23 cellular contexts compared by ENCODE assay signal in the genomic region with DNA sequence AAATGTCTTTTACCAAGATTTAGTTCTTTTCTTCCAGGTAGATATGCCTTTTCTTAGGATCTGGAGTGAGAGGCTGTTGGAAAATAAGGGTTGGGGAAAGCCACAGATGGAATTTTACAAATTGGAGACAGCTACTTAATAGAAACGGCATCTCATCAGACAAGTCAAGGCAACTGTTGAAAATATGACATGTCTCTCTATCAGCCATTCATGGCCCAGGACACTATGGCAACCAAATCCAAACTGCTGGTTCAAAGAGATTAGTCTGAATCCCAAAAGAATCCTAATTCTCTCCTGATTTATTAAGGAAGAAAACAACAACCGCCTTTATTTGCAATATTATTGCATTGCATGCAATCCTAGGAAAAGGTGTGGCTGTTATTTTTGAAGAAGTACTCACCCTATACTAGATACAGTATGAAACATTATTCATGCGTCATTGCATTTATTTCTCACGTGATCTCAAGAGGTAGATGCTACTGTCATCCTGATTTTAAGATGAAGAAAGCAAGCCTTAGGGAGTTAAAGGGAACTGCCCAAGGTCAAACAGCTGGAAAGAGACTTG. TPM values are rescaled to one million over a fixed set of nuclear protein-coding genes. Genes with fewer than 3 reads are reported as not detected.
DNase-seq lines count a peak whose midpoint lies in the region; ATAC-seq, FAIRE-seq and TF ChIP-seq lines count a peak whose summit lies in the region.
"Had no signal": no experiment of that assay in that cellular context is flagged by ENCODE, and none has a peak within 500 bp of the region (broad histone marks: within the 10 kb centered on the region; RNA-seq: fewer than 3 reads in every experiment).

No MANE protein-coding gene starts in this region.

- 0 out of 3 replicates have a peak, but pooled peaks cover 3% of the 10 kb centered on the region for H3K36me3 Mint-ChIP-seq in GM23338 (ENCODE audit: low read depth)

- H3K27ac ChIP-seq in GM23338 (ENCODE audit: low read depth), result no peak overlapping the region
- H3K27ac ChIP-seq in Panc1 (ENCODE audit: low read length), result peak overlapping the region; percentile 80

- H3K4me1 ChIP-seq in GM23338 (ENCODE audit: insufficient read depth) (no peaks in the 10 kb centered on the region), Panc1 (ENCODE audit: control insufficient read depth, insufficient read depth, low read length) (peaks cover 29% of the 10 kb centered on the region)

- no peaks in the 10 kb centered on the region for H3K9me3 ChIP-seq in Panc1 (ENCODE audit: control insufficient read depth, insufficient read depth, low read depth, low read length)
- H3K9me3 ChIP-seq: Caco-2 had no signal

- 0 out of 2 replicates have a peak overlapping the region, but pooled peaks have one; percentile 43 for H2AFZ ChIP-seq in GM23338

- peaks cover 4% of the 10 kb centered on the region; the same call in 2 of the 3 replicates for H3K9me3 Mint-ChIP-seq in GM23338
- H3K9me3 Mint-ChIP-seq: CD4-positive, alpha-beta T cell had no signal

- TF ChIP-seq CTCF in GM23338 (conservative IDR thresholded peaks at IDR 0.05; ENCODE audit: low read depth in 2 of 2) (no peak), Panc1 (IDR thresholded peaks at IDR 0.05) (no peak), bronchial epithelial cell (IDR thresholded peaks at IDR 0.05; ENCODE audit: insufficient read depth, low read length, severe bottlenecking) (no peak), omental fat pad (IDR thresholded peaks at IDR 0.05) (no peak)

- H3K79me2 ChIP-seq in GM23338 (replicated peaks; ENCODE audit: insufficient read depth), result no peaks in the 10 kb centered on the region

- no peak overlapping the region for H3K4me2 ChIP-seq in GM23338

- H3K27me3 ChIP-seq in GM23338 (ENCODE audit: insufficient read depth), result no peaks in the 10 kb centered on the region
- H3K27me3 ChIP-seq in Panc1 (ENCODE audit: control insufficient read depth, insufficient read depth, low read length), result no peaks in the 10 kb centered on the region
- no peaks in the 10 kb centered on the region for H3K27me3 ChIP-seq in bronchial epithelial cell (ENCODE audit: control insufficient read depth, insufficient read depth, low read length)

- H3K36me3 ChIP-seq in GM23338 (ENCODE audit: insufficient read depth) (no peaks in the 10 kb centered on the region), Panc1 (ENCODE audit: control insufficient read depth, insufficient read depth, low read length) (no peaks in the 10 kb centered on the region), bronchial epithelial cell (ENCODE audit: control insufficient read depth, insufficient read depth, low read length) (no peaks in the 10 kb centered on the region)

- H3K4me3 ChIP-seq in GM23338 (no peak overlapping the region), Panc1 (ENCODE audit: low read depth in 2 of 2, low read length in 2 of 2) (no peak overlapping the region), bronchial epithelial cell (ENCODE audit: low read depth, low read length) (no peak overlapping the region)
- H3K4me3 ChIP-seq: GM12878 had no signal

- intact Hi-C loops in Panc1 (cut with micrococcal nuclease; ENCODE audit: unreplicated experiment), result no loop called here

- peaks cover 3% of the 10 kb centered on the region; the same call in 1 of the 3 replicates for H3K4me1 Mint-ChIP-seq in GM23338

- no TSS peak for BruUV-seq in Panc1 (replicated peaks; lab: Mats Ljungman, UMichigan)

- FAIRE-seq in bronchial epithelial cell (lab: Jason Lieb, UNC), result no peak
- FAIRE-seq: A204.1, GM12878, GM18507 had no signal

- H3K27ac Mint-ChIP-seq in GM23338, result no peak overlapping the region
- H3K27ac Mint-ChIP-seq: CD4-positive, alpha-beta T cell had no signal

- ATAC-seq in GM23338, result no peak
- no peak for ATAC-seq in Panc1
- ATAC-seq in omental fat pad (ENCODE audit: low FRiP score), result peak; percentile 41
- no peak for ATAC-seq in GM18520 (IDR thresholded peaks at IDR 0.05; ENCODE audit: unreplicated experiment)
- ATAC-seq: GM12878 had no signal

- H3K4me3 Mint-ChIP-seq in GM23338, result no peak overlapping the region
- H3K4me3 Mint-ChIP-seq: CD4-positive, alpha-beta T cell had no signal

- H3F3A ChIP-seq in GM23338 (replicated peaks; ENCODE audit: low read depth), result no peaks in the 10 kb centered on the region

- CTCF ChIA-PET in Panc1 (lab: Charles Lee), result interaction anchor here (1.1 kb wide), 1 partner anchor 12 kb away, joined by 4 read pairs; a partner anchor contains a TSS

- no peaks in the 10 kb centered on the region for H3K9me2 ChIP-seq in GM23338 (ENCODE audit: insufficient read depth)

- H4K20me1 ChIP-seq in GM23338 (replicated peaks; ENCODE audit: insufficient read depth), result no peaks in the 10 kb centered on the region

- in situ Hi-C loops in Panc1 (cut with HindIII; ENCODE audit: low pct_unique_long_range_greater_than_20kb, low sequenced_read_pairs), result no loop called here

- POLR2A ChIA-PET in Panc1 (lab: Charles Lee), result no interaction called here

- peaks cover 6% of the 10 kb centered on the region for H3K27me3 Mint-ChIP-seq in GM23338 (ENCODE audit: insufficient read depth, low read depth, poor library complexity)
- H3K27me3 Mint-ChIP-seq: CD4-positive, alpha-beta T cell had no signal

- DNase-seq in GM23338 (ENCODE audit: low spot score), result no peak
- DNase-seq in Panc1 (ENCODE audit: low read depth, low spot score), result no peak
- peak; percentile 80 for DNase-seq in bronchial epithelial cell (ENCODE audit: low read depth)
- no peak for DNase-seq in omental fat pad (ENCODE audit: low spot score)
- no peak for DNase-seq in anterior cingulate cortex (lab: John Stamatoyannopoulos, UW)
- no peak for DNase-seq in SIG-M5 treated with dmso at 0.1 percent for 504 hours (lab: John Stamatoyannopoulos, UW; ENCODE audit: unreplicated experiment)
- DNase-seq in NCI-H1417 treated with DMSO at 0.1 percent for 48 hours (lab: John Stamatoyannopoulos, UW), result no peak
- DNase-seq: Caco-2; CD4-positive, alpha-beta T cell; DMS153; GF-D8; KBM-7; NCI-H1417; NCI-H187 treated with DMSO at 0.1 percent for 48 hours; NCI-H2227 treated with DMSO at 0.1 percent for 48 hours; NCI-H510A treated with DMSO at 0.1 percent for 48 hours; NCI-H774 had no signal

TF ChIP-seq in GM23338, 12 proteins besides CTCF, POLR2A, EP300 and RAD21 (continues in another document):
- TF ChIP-seq ZNF331 (CRISPR knock-in tag; IDR thresholded peaks at IDR 0.05; ENCODE audit: low read depth) (no peak), CREB1 (CRISPR knock-in tag; IDR thresholded peaks at IDR 0.05; ENCODE audit: low read depth) (no peak), NANOG (IDR thresholded peaks at IDR 0.05; ENCODE audit: borderline replicate concordance) (no peak), ZNF114 (CRISPR knock-in tag; IDR thresholded peaks at IDR 0.05) (no peak), POLR2AphosphoS5 (IDR thresholded peaks at IDR 0.05; ENCODE audit: low read depth) (no peak), EZH2phosphoT487 (IDR thresholded peaks at IDR 0.05; ENCODE audit: unreplicated experiment) (no peak), EZH2 (IDR thresholded peaks at IDR 0.05; ENCODE audit: low read depth, unreplicated experiment) (no peak)
- TF ChIP-seq, protein P1, sequence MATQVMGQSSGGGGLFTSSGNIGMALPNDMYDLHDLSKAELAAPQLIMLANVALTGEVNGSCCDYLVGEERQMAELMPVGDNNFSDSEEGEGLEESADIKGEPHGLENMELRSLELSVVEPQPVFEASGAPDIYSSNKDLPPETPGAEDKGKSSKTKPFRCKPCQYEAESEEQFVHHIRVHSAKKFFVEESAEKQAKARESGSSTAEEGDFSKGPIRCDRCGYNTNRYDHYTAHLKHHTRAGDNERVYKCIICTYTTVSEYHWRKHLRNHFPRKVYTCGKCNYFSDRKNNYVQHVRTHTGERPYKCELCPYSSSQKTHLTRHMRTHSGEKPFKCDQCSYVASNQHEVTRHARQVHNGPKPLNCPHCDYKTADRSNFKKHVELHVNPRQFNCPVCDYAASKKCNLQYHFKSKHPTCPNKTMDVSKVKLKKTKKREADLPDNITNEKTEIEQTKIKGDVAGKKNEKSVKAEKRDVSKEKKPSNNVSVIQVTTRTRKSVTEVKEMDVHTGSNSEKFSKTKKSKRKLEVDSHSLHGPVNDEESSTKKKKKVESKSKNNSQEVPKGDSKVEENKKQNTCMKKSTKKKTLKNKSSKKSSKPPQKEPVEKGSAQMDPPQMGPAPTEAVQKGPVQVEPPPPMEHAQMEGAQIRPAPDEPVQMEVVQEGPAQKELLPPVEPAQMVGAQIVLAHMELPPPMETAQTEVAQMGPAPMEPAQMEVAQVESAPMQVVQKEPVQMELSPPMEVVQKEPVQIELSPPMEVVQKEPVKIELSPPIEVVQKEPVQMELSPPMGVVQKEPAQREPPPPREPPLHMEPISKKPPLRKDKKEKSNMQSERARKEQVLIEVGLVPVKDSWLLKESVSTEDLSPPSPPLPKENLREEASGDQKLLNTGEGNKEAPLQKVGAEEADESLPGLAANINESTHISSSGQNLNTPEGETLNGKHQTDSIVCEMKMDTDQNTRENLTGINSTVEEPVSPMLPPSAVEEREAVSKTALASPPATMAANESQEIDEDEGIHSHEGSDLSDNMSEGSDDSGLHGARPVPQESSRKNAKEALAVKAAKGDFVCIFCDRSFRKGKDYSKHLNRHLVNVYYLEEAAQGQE (IDR thresholded peaks at IDR 0.05; ENCODE audit: unreplicated experiment), result no peak

RNA-seq across cellular contexts. Expression of a gene that starts 12.6 kb away (rescaled TPM):
- total RNA-seq in GM23338 (2014; rRNA removed; shearing (Covaris generic)), result 63.0 and 70.9 TPM in 2 replicates
- polyA plus RNA-seq in GM23338 (2016; fragmentation: Nextera tagmentation; extraction: Ambion mirVana), result 50.2 and 60.2 TPM in 2 replicates
- total RNA-seq in Panc1 (2021; ENCODE audit: unreplicated experiment) (94.3 TPM), bronchial epithelial cell (46.6 and 56.7 TPM in 2 replicates), omental fat pad (10 to 100 TPM; 23.5 to 40.5 (median 30.3) TPM)
- polyA plus RNA-seq in Panc1 (2012; ENCODE audit: insufficient read length), result 45.4 TPM

RNA-seq across cellular contexts. Expression of a gene that starts 44.2 kb away (rescaled TPM):
- 1.0 and 5.9 TPM in 2 replicates for total RNA-seq in GM23338 (2014; rRNA removed; shearing (Covaris generic))
- polyA plus RNA-seq in GM23338 (2016; fragmentation: Nextera tagmentation; extraction: Ambion mirVana), result 0.71 and 1.6 TPM in 2 replicates
- total RNA-seq in Panc1 (2021; ENCODE audit: unreplicated experiment) (0.51 TPM), bronchial epithelial cell (under 0.01 TPM in 1 of 2 replicates, not detected in the other), omental fat pad (100 to 1,000 TPM in 1 of 4 donors, 10 to 100 TPM in 3; 22.4 to 206 (median 26.8) TPM)
- 0.59 TPM for polyA plus RNA-seq in Panc1 (2012; ENCODE audit: insufficient read length)
- total RNA-seq: Caco-2; CD4-positive, alpha-beta T cell; H4; SK-MEL-5 had no signal

RNA-seq across cellular contexts. Expression of a gene that starts 48.4 kb away (rescaled TPM):
- 46.6 and 48.2 TPM in 2 replicates for total RNA-seq in GM23338 (2014; rRNA removed; shearing (Covaris generic))
- polyA plus RNA-seq in GM23338 (2016; fragmentation: Nextera tagmentation; extraction: Ambion mirVana), result 11.0 and 12.6 TPM in 2 replicates
- total RNA-seq in Panc1 (2021; ENCODE audit: unreplicated experiment) (296 TPM), bronchial epithelial cell (31.3 and 69.1 TPM in 2 replicates), omental fat pad (10 to 100 TPM; 21.8 to 53.2 (median 36.3) TPM)
- 397 TPM for polyA plus RNA-seq in Panc1 (2012; ENCODE audit: insufficient read length)
